ENCODE assay signal across 8 cellular contexts in genomic region chr5:179906795-179907569, GRCh38. TPM values are rescaled to one million over a fixed set of nuclear protein-coding genes. Genes with fewer than 3 reads are reported as not detected.
DNase-seq lines count a peak whose midpoint lies in the region; ATAC-seq and TF ChIP-seq lines count a peak whose summit lies in the region.

No MANE protein-coding gene starts in this region.

- no peak for TF ChIP-seq POLR2A in heart left ventricle (IDR thresholded peaks at IDR 0.05)

- peaks cover 8% of the 10 kb centered on the region for H3K27me3 Mint-ChIP-seq in progenitor cell of endocrine pancreas

- peaks cover 3% of the 10 kb centered on the region for H3K4me1 Mint-ChIP-seq in progenitor cell of endocrine pancreas (ENCODE audit: low read depth)

- H3K36me3 ChIP-seq in heart left ventricle, result peaks cover 0 to 29% (median 19%) of the 10 kb centered on the region in 9 donors

- peak overlapping the region in 11 of 12 donors; percentile 61 to 83 (median 67) for H3K27ac ChIP-seq in heart left ventricle

- TF ChIP-seq CTCF in AG10803 (conservative IDR thresholded peaks at IDR 0.05; ENCODE audit: low read length), result no peak
- TF ChIP-seq CTCF in heart left ventricle (IDR thresholded peaks at IDR 0.05), result no peak
- TF ChIP-seq CTCF in progenitor cell of endocrine pancreas (IDR thresholded peaks at IDR 0.05; ENCODE audit: unreplicated experiment), result no peak

- peaks cover 7% of the 10 kb centered on the region for H3K36me3 Mint-ChIP-seq in progenitor cell of endocrine pancreas (ENCODE audit: insufficient read depth)

- H3K4me1 ChIP-seq in heart left ventricle, result peaks cover 0 to 30% (median 15%) of the 10 kb centered on the region in 12 donors

- intact Hi-C loops in heart left ventricle (cut with DNase I), result loop anchor here in 8 of 10 donors (2.0 to 10.0 kb wide), 12 partner anchors 35 to 230 kb away; partner anchors contain the start of genes MGAT4B (in 3 of the 8) and RNF130 (in 2 of the 8)

- peak overlapping the region; percentile 45 for H3K27ac Mint-ChIP-seq in progenitor cell of endocrine pancreas

- 14 to 32% (median 22%) methylated on average over 19 to 54 of the region's 54 CpGs for WGBS in heart left ventricle, 4 donors

- H3K27me3 ChIP-seq in heart left ventricle, result no peaks in the 10 kb centered on the region

- H3K4me3 Mint-ChIP-seq in progenitor cell of endocrine pancreas (ENCODE audit: low read depth), result peak overlapping the region; percentile 83

- peak; percentile 39 for ATAC-seq in GM21390 (IDR thresholded peaks at IDR 0.05; ENCODE audit: unreplicated experiment)
- ATAC-seq in heart left ventricle, result peak in 3 of 4 donors; percentile 4 to 24 (median 19)

- H3K4me3 ChIP-seq in AG10803 (ENCODE audit: low read length), result peak overlapping the region; percentile 84
- peak overlapping the region; percentile 24 to 82 (median 66) for H3K4me3 ChIP-seq in heart left ventricle

- DNase-seq in AG10803 (ENCODE audit: low read depth) (peak; percentile 13), M059J (ENCODE audit: low read depth) (peak; percentile 24), heart left ventricle (no peak), progenitor cell of endocrine pancreas (ENCODE audit: low spot score, unreplicated experiment) (peak; percentile 14), COR-L47 (lab: John Stamatoyannopoulos, UW) (no peak), NCI-H446 treated with DMSO at 0.1 percent for 48 hours (lab: John Stamatoyannopoulos, UW) (no peak)
- DNase-seq in activated naive CD4-positive, alpha-beta T cell treated with Interleukin-2 at 50 U/mL for 16 hours, result peak; percentile 28

- H3K9me3 ChIP-seq in heart left ventricle, result no peaks in the 10 kb centered on the region

- H3K9me3 Mint-ChIP-seq in progenitor cell of endocrine pancreas (ENCODE audit: low read depth), result no peaks in the 10 kb centered on the region

RNA-seq across cellular contexts. Expression of gene TBC1D9B, which starts 0.7 kb away (rescaled TPM):
- 43.5 and 62.4 TPM in 2 replicates for total RNA-seq in M059J (2014; rRNA removed; shearing (Covaris generic))
- total RNA-seq in heart left ventricle, result 10 to 100 TPM; 29.3 to 68.9 (median 43.1) TPM
- 10 to 100 TPM; 31.1 to 49.9 TPM for polyA plus RNA-seq in heart left ventricle
- 128 and 135 TPM in 2 replicates for total RNA-seq in progenitor cell of endocrine pancreas

RNA-seq across cellular contexts. Expression of gene MRNIP, which starts 48.4 kb away (rescaled TPM):
- 11.3 and 13.2 TPM in 2 replicates for total RNA-seq in M059J (2014; rRNA removed; shearing (Covaris generic))
- total RNA-seq in heart left ventricle (10 to 100 TPM in 6 of 9 donors, 1 to 10 TPM in 3; 8.5 to 14.4 (median 12.3) TPM), progenitor cell of endocrine pancreas (61.4 and 63.4 TPM in 2 replicates)
- 10 to 100 TPM; 10.4 to 24.1 TPM for polyA plus RNA-seq in heart left ventricle

Comparison
In these comparisons a context has a peak if more than half of its experiments do, and no peak if none do; other contexts are left out.
1. DNase-seq: peak in AG10803 (single experiment), M059J (single experiment), activated naive CD4-positive, alpha-beta T cell treated with Interleukin-2 at 50 U/mL for 16 hours (single experiment) and progenitor cell of endocrine pancreas (single experiment); none in heart left ventricle (0 of 5), COR-L47 (single experiment) and NCI-H446 treated with DMSO at 0.1 percent for 48 hours (single experiment).